ENCODE assay signal across 8 cellular contexts in the genomic region with DNA sequence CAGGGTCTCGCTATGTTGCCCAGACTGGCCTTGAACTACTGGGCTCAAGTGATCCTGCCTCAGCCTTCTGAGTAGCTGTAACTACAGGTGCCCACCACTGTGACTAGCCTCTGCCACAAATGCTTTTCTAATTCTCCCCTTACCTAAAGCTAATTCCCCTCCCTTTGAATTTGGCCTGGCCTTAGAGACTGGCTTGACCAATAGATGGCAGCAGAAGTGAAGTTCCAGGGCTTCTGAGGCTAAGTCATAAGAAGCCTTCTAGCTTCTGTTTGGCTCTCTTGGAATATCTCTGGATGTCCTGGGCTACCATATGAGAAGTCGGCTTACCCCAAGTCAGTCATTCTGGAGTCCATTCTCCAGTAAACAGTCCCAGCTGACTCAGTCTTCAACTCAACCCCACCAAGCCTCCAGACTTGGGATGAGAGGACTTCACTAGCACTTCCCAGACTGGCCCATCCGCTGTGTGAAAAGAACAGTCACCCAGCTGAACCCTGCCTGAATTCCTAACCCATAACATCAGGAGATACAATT.
DNase-seq lines count a peak whose midpoint lies in the region; ATAC-seq, FAIRE-seq and TF ChIP-seq lines count a peak whose summit lies in the region.

No MANE protein-coding gene starts in this region.

- H3K4me3 ChIP-seq in A549 (no peak overlapping the region), GM12864 (ENCODE audit: low read depth, low read length) (no peak overlapping the region), fibroblast of pulmonary artery (replicated peaks; ENCODE audit: low read depth, low read length) (no peak overlapping the region), prostate gland (no peak overlapping the region)

- TF ChIP-seq RAD21 in A549 (conservative IDR thresholded peaks at IDR 0.05 in 1 of 2, IDR thresholded peaks at IDR 0.05 in 1 of 2) = peak; percentile 84 to 90

- H3K27me3 ChIP-seq in prostate gland (replicated peaks; ENCODE audit: insufficient read depth) = no peaks in the 10 kb centered on the region

- H3K9me3 ChIP-seq in A549 (no peaks in the 10 kb centered on the region), prostate gland (no peaks in the 10 kb centered on the region)

- H3K27ac ChIP-seq in A549 = peak overlapping the region; percentile 72 to 83
- H3K27ac ChIP-seq in prostate gland = no peak overlapping the region

- peak; percentile 95 to 99 for ATAC-seq in A549

- no peak for TF ChIP-seq POLR2A in A549 (IDR thresholded peaks at IDR 0.05; ENCODE audit: low read length)
- TF ChIP-seq POLR2A in prostate gland (IDR thresholded peaks at IDR 0.05) = no peak

- no peak overlapping the region for H3K4me2 ChIP-seq in A549

- intact Hi-C loops in prostate gland (cut with DNase I) = no loop called here

- POLR2A ChIA-PET in A549 (lab: Yijun Ruan, JAX) = interaction anchor here (0.8 to 1.4 kb wide), 4 partner anchors 17 to 232 kb away, joined by 3 to 7 read pairs (median 4); no protein-coding TSS in a partner anchor

- DNase-seq in A549 (ENCODE audit: low read depth in 1 of 2, low spot score in 1 of 2) (peak; percentile 50 to 82), GM12864 (ENCODE audit: low read depth) (peak; percentile 15), Kasumi-1 (lab: John Stamatoyannopoulos, UW) (peak; percentile 24 to 33), SHP77 (lab: John Stamatoyannopoulos, UW) (peak; percentile 29 to 41), fibroblast of pulmonary artery (ENCODE audit: low read depth) (peak; percentile 80), prostate gland (ENCODE audit: low spot score) (peak; percentile 6)
- DNase-seq in stimulated activated CD4-positive, alpha-beta T cell treated with anti-CD3 and anti-CD28 coated beads, Interleukin-1b, Interleukin-23, amount 100 ng/mL, for 48 hours = no peak
- DNase-seq in central memory CD4-positive, alpha-beta T cell = no peak

- TF ChIP-seq CTCF in A549 (IDR thresholded peaks at IDR 0.05) (peak; percentile 69), GM12864 (IDR thresholded peaks at IDR 0.05; ENCODE audit: low read depth, low read length, missing control alignments) (peak; percentile 49), fibroblast of pulmonary artery (IDR thresholded peaks at IDR 0.05; ENCODE audit: low read length, missing control alignments) (peak; percentile 69), prostate gland (IDR thresholded peaks at IDR 0.05) (no peak)

- no peaks in the 10 kb centered on the region for H3K36me3 ChIP-seq in prostate gland

- 63% methylated on average over 3 of the region's 3 CpGs for WGBS in A549 (ENCODE audit: missing lambda C conversion rate)
- 77% methylated on average over 3 of the region's 3 CpGs for WGBS in prostate gland

- peaks cover 12% of the 10 kb centered on the region for H3K4me1 ChIP-seq in A549
- no peaks in the 10 kb centered on the region for H3K4me1 ChIP-seq in prostate gland (replicated peaks)

- CTCF ChIA-PET in A549 (lab: Yijun Ruan, JAX) = interaction anchor here (0.6 to 6.0 kb wide), 46 partner anchors 8 to 1768 kb away, joined by 3 to 77 read pairs (median 4); no protein-coding TSS in a partner anchor

- no peak for TF ChIP-seq EP300 in A549 (IDR thresholded peaks at IDR 0.05)

- peak; percentile 78 for FAIRE-seq in A549 (lab: Jason Lieb, UNC)

TF ChIP-seq in A549, 52 proteins besides CTCF, POLR2A, EP300 and RAD21:
- TF ChIP-seq, protein P1, sequence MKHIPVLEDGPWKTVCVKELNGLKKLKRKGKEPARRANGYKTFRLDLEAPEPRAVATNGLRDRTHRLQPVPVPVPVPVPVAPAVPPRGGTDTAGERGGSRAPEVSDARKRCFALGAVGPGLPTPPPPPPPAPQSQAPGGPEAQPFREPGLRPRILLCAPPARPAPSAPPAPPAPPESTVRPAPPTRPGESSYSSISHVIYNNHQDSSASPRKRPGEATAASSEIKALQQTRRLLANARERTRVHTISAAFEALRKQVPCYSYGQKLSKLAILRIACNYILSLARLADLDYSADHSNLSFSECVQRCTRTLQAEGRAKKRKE (CRISPR knock-in tag; IDR thresholded peaks at IDR 0.05; ENCODE audit: low read depth) = no peak
- TF ChIP-seq SMC3 (IDR thresholded peaks at IDR 0.05) = peak; percentile 87
- no peak for TF ChIP-seq MAZ (IDR thresholded peaks at IDR 0.05; ENCODE audit: borderline replicate concordance, low read depth, low read length)
- TF ChIP-seq, protein P2, sequence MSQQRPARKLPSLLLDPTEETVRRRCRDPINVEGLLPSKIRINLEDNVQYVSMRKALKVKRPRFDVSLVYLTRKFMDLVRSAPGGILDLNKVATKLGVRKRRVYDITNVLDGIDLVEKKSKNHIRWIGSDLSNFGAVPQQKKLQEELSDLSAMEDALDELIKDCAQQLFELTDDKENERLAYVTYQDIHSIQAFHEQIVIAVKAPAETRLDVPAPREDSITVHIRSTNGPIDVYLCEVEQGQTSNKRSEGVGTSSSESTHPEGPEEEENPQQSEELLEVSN (IDR thresholded peaks at IDR 0.05; ENCODE audit: borderline replicate concordance, low read depth) = no peak

Comparison
In these comparisons a context has a peak if more than half of its experiments do, and no peak if none do; other contexts are left out.
1. DNase-seq: peak in A549 (2 of 2), GM12864 (single experiment), Kasumi-1 (2 of 2), SHP77 (2 of 2), fibroblast of pulmonary artery (single experiment) and prostate gland (single experiment); none in stimulated activated CD4-positive, alpha-beta T cell treated with anti-CD3 and anti-CD28 coated beads, Interleukin-1b, Interleukin-23, amount 100 ng/mL, for 48 hours (single experiment) and central memory CD4-positive, alpha-beta T cell (single experiment).
2. H3K27ac ChIP-seq: peak in A549 (2 of 2); none in prostate gland (0 of 2).
3. CTCF ChIP-seq: peak in A549 (single experiment), GM12864 (single experiment) and fibroblast of pulmonary artery (single experiment); none in prostate gland (0 of 4).